Comparison of ENCODE assay signal across 8 cellular contexts in the genomic region with DNA sequence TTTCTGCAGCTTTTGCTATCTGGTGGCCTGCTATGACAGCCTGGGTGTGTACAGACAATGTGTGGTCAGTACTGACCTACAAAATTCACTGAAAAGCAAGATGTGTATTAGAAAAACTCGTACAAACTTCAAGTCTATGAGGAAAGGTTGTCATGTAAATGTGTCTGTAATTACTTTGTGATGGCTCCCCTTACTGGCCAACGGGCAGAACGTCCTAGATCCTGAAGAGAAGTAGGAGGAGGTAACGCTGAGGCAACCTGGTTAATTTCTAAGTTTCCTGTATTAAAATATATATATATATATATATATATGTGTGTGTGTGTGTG.
A peak's percentile ranks its signal among the peaks of the same experiment; 100 is the strongest.
DNase-seq lines count a peak whose midpoint lies in the region; ATAC-seq and TF ChIP-seq lines count a peak whose summit lies in the region.

No MANE protein-coding gene starts in this region.

- ATAC-seq in GM18517 (IDR thresholded peaks at IDR 0.05; ENCODE audit: unreplicated experiment) (peak; percentile 85), HG02973 (IDR thresholded peaks at IDR 0.05; ENCODE audit: unreplicated experiment) (peak; percentile 82)

- no peaks in the 10 kb centered on the region for H3K9me3 Mint-ChIP-seq in glutamatergic neuron (ENCODE audit: unreplicated experiment)

- H3K4me1 Mint-ChIP-seq in glutamatergic neuron (ENCODE audit: low read depth, unreplicated experiment): peaks cover 17% of the 10 kb centered on the region

- peak overlapping the region; percentile 14 for H3K27ac Mint-ChIP-seq in glutamatergic neuron (ENCODE audit: unreplicated experiment)

- no peak overlapping the region for H3K4me3 Mint-ChIP-seq in glutamatergic neuron (ENCODE audit: unreplicated experiment)

- no peaks in the 10 kb centered on the region for H3K27me3 Mint-ChIP-seq in glutamatergic neuron (ENCODE audit: unreplicated experiment)

- no peaks in the 10 kb centered on the region for H3K36me3 Mint-ChIP-seq in glutamatergic neuron (ENCODE audit: unreplicated experiment)

- peak; percentile 40 for TF ChIP-seq CTCF in glutamatergic neuron (IDR thresholded peaks at IDR 0.05; ENCODE audit: partially characterized antibody, unreplicated experiment)

- DNase-seq in Ammon's horn (ENCODE audit: low spot score) (peak; percentile 85), NCI-H146 treated with DMSO at 0.1 percent for 48 hours (lab: John Stamatoyannopoulos, UW; ENCODE audit: unreplicated experiment) (peak; percentile 57), UCSD-AML1 (lab: John Stamatoyannopoulos, UW; ENCODE audit: unreplicated experiment) (peak; percentile 5), glutamatergic neuron (peak; percentile 18), putamen (ENCODE audit: low spot score) (peak; percentile 48)
- DNase-seq in stimulated activated CD4-positive, alpha-beta T cell treated with anti-CD3 and anti-CD28 coated beads, Interleukin-2, amount 100 ng/mL, for 48 hours: no peak

Comparison
In these comparisons a context has a peak if more than half of its experiments do, and no peak if none do; other contexts are left out.
1. DNase-seq: peak in Ammon's horn (single experiment), NCI-H146 treated with DMSO at 0.1 percent for 48 hours (single experiment), UCSD-AML1 (single experiment), glutamatergic neuron (single experiment) and putamen (single experiment); none in stimulated activated CD4-positive, alpha-beta T cell treated with anti-CD3 and anti-CD28 coated beads, Interleukin-2, amount 100 ng/mL, for 48 hours (0 of 2).